ENCODE assay signal across 10 cellular contexts in genomic region chrY:14328677-14329345, GRCh38.
DNase-seq lines count a peak whose midpoint lies in the region; ATAC-seq and TF ChIP-seq lines count a peak whose summit lies in the region.
"Had no signal": no experiment of that assay in that cellular context is flagged by ENCODE, and none has a peak within 500 bp of the region (broad histone marks: within the 10 kb centered on the region; RNA-seq: fewer than 3 reads in every experiment).

No MANE protein-coding gene starts in this region.

- H2BK12ac ChIP-seq in neuronal stem cell (ENCODE audit: low read length) = no peak overlapping the region

- no peaks in the 10 kb centered on the region for H3K79me1 ChIP-seq in mesendoderm (ENCODE audit: low read length)
- no peaks in the 10 kb centered on the region for H3K79me1 ChIP-seq in neuronal stem cell (ENCODE audit: low read depth, low read length)

- H3K18ac ChIP-seq in mesendoderm (ENCODE audit: low read length) (peak overlapping the region; percentile 51), neuronal stem cell (ENCODE audit: low read length) (no peak overlapping the region)

- no peak overlapping the region for H3K56ac ChIP-seq in mesendoderm (ENCODE audit: low read length)

- H3K27ac ChIP-seq in VCaP = no peak overlapping the region
- H3K27ac ChIP-seq in mesendoderm (ENCODE audit: low read depth, low read length) = no peak overlapping the region
- no peak overlapping the region for H3K27ac ChIP-seq in thyroid gland
- no peak overlapping the region for H3K27ac ChIP-seq in neuronal stem cell (replicated peaks; ENCODE audit: low read length)

- no peak overlapping the region for H3K4me2 ChIP-seq in mesendoderm (ENCODE audit: low read length)
- no peak overlapping the region for H3K4me2 ChIP-seq in neuronal stem cell (ENCODE audit: insufficient read depth, low read length, poor library complexity, severe bottlenecking)

- no peak overlapping the region for H4K5ac ChIP-seq in mesendoderm (ENCODE audit: low read length)

- in situ Hi-C loops in GM13977 (cut with MboI; ENCODE audit: low pct_unique_long_range_greater_than_20kb, low sequenced_read_pairs, unreplicated experiment) = no loop called here

- H3K79me2 ChIP-seq in mesendoderm (ENCODE audit: control insufficient read depth, insufficient read depth, low read length) = no peaks in the 10 kb centered on the region

- H2AFZ ChIP-seq in neuronal stem cell (ENCODE audit: low read length) = no peak overlapping the region

- no peak overlapping the region for H2BK5ac ChIP-seq in mesendoderm (ENCODE audit: low read length)
- H2BK5ac ChIP-seq in neuronal stem cell (ENCODE audit: low read length) = no peak overlapping the region

- TF ChIP-seq CTCF in VCaP (conservative IDR thresholded peaks at IDR 0.05) (peak; percentile 61), GM13977 (IDR thresholded peaks at IDR 0.05; ENCODE audit: extremely low read depth, insufficient read depth, missing control alignments) (no peak), thyroid gland (IDR thresholded peaks at IDR 0.05) (no peak)

- no peak overlapping the region for H4K91ac ChIP-seq in neuronal stem cell (ENCODE audit: low read depth, low read length, poor library complexity)

- peak; percentile 57 for DNase-seq in mesendoderm
- DNase-seq in GM13977 (ENCODE audit: low spot score) = no peak
- no peak for DNase-seq in thyroid gland
- no peak for DNase-seq in neuronal stem cell (ENCODE audit: low spot score)
- DNase-seq: activated T-cell treated with anti-CD3 and anti-CD28 coated beads for 4 hours, PC-3 had no signal

- H4K8ac ChIP-seq in mesendoderm (ENCODE audit: low read depth, low read length) (no peak overlapping the region), neuronal stem cell (ENCODE audit: low read depth, low read length) (no peak overlapping the region)

- H3K4me3 ChIP-seq in mesendoderm (ENCODE audit: low read length) = no peak overlapping the region
- H3K4me3 ChIP-seq in thyroid gland (replicated peaks in 1 of 3) = no peak overlapping the region
- no peak overlapping the region for H3K4me3 ChIP-seq in neuronal stem cell (ENCODE audit: low read length in 2 of 2)

- peak; percentile 91 for ATAC-seq in GM18519 (IDR thresholded peaks at IDR 0.05; ENCODE audit: low FRiP score, unreplicated experiment)
- ATAC-seq in HG02884 (IDR thresholded peaks at IDR 0.05; ENCODE audit: unreplicated experiment) = peak; percentile 75
- ATAC-seq in GM21526 (IDR thresholded peaks at IDR 0.05; ENCODE audit: low FRiP score, unreplicated experiment) = no peak
- ATAC-seq: PC-3 had no signal

- H3K9ac ChIP-seq in mesendoderm (ENCODE audit: low read length) (no peak overlapping the region), neuronal stem cell (ENCODE audit: low read depth, low read length, poor library complexity) (no peak overlapping the region)

- no peak for TF ChIP-seq POLR2A in thyroid gland (IDR thresholded peaks at IDR 0.05)

- no peak overlapping the region for H3K23ac ChIP-seq in mesendoderm (ENCODE audit: low read length)
- H3K23ac ChIP-seq in neuronal stem cell (ENCODE audit: low read depth, low read length, poor library complexity) = no peak overlapping the region

- H2BK15ac ChIP-seq in mesendoderm (replicated peaks; ENCODE audit: low read depth) = no peak overlapping the region
- H2BK15ac ChIP-seq in neuronal stem cell (ENCODE audit: low read length) = no peak overlapping the region

- H3K27me3 ChIP-seq in mesendoderm (ENCODE audit: insufficient read depth, low read length, poor library complexity) (no peaks in the 10 kb centered on the region), thyroid gland (no peaks in the 10 kb centered on the region), neuronal stem cell (ENCODE audit: control insufficient read depth in 3 of 3, insufficient read depth in 3 of 3, low read depth in 1 of 3, low read length in 3 of 3) (no peaks in the 10 kb centered on the region)

- no peaks in the 10 kb centered on the region for H3K4me1 ChIP-seq in mesendoderm (ENCODE audit: control insufficient read depth, low read depth, low read length)
- H3K4me1 ChIP-seq in thyroid gland = no peaks in the 10 kb centered on the region
- no peaks in the 10 kb centered on the region for H3K4me1 ChIP-seq in neuronal stem cell (ENCODE audit: control insufficient read depth in 2 of 2, insufficient read depth in 1 of 2, low read depth in 1 of 2, low read length in 2 of 2)

- H3K14ac ChIP-seq in neuronal stem cell (ENCODE audit: low read length) = no peak overlapping the region

- intact Hi-C loops in thyroid gland (cut with DNase I) = no loop called here

- H3K36me3 ChIP-seq in mesendoderm (ENCODE audit: control insufficient read depth, insufficient read depth, low read length) = no peaks in the 10 kb centered on the region
- no peaks in the 10 kb centered on the region for H3K36me3 ChIP-seq in thyroid gland
- H3K36me3 ChIP-seq in neuronal stem cell (replicated peaks in 1 of 2; ENCODE audit: control insufficient read depth in 2 of 2, insufficient read depth in 2 of 2, low read length in 2 of 2) = no peaks in the 10 kb centered on the region

- H2AK5ac ChIP-seq in mesendoderm (ENCODE audit: low read length) = no peak overlapping the region
- no peak overlapping the region for H2AK5ac ChIP-seq in neuronal stem cell (ENCODE audit: low read depth, low read length)

- no peak overlapping the region for H2BK120ac ChIP-seq in mesendoderm (ENCODE audit: low read depth, low read length)
- H2BK120ac ChIP-seq in neuronal stem cell (ENCODE audit: low read depth, low read length) = no peak overlapping the region

- H3K4ac ChIP-seq in mesendoderm (ENCODE audit: low read depth, low read length) (no peak overlapping the region), neuronal stem cell (ENCODE audit: low read length) (no peak overlapping the region)

- no peaks in the 10 kb centered on the region for H3K9me3 ChIP-seq in thyroid gland
- H3K9me3 ChIP-seq in neuronal stem cell (replicated peaks in 1 of 2; ENCODE audit: control insufficient read depth in 2 of 2, insufficient read depth in 1 of 2, low read depth in 1 of 2, low read length in 2 of 2) = no peaks in the 10 kb centered on the region
